In genomic region chr11:125552927-125553326, GRCh38 we compare ENCODE assay signal across 1 cellular context.
TF ChIP-seq lines count a peak whose summit lies in the region.

No MANE protein-coding gene starts in this region.

TF ChIP-seq in K562, 482 proteins besides CTCF, POLR2A, EP300 and RAD21 (continued from another document and continues in another):
- no peak for TF ChIP-seq ZNF277 (CRISPR knock-in tag; IDR thresholded peaks at IDR 0.05; ENCODE audit: borderline replicate concordance)
- TF ChIP-seq POLR3G (IDR thresholded peaks at IDR 0.05; ENCODE audit: extremely low read depth, insufficient read length, insufficient replicate concordance): no peak
- TF ChIP-seq, protein P1, sequence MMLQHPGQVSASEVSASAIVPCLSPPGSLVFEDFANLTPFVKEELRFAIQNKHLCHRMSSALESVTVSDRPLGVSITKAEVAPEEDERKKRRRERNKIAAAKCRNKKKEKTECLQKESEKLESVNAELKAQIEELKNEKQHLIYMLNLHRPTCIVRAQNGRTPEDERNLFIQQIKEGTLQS (IDR thresholded peaks at IDR 0.05): no peak
- TF ChIP-seq, protein P1 (CRISPR knock-in tag; conservative IDR thresholded peaks at IDR 0.05): no peak
- 0 out of 2 replicates have a peak, but pooled peaks have one; percentile 20 for TF ChIP-seq MECOM (CRISPR knock-in tag; IDR thresholded peaks at IDR 0.05)
- TF ChIP-seq HCFC1 (IDR thresholded peaks at IDR 0.05; ENCODE audit: low read depth, low read length): no peak
- no peak; the same call in 1 of the 2 replicates for TF ChIP-seq HMG20A (CRISPR knock-in tag; conservative IDR thresholded peaks at IDR 0.05)
- no peak for TF ChIP-seq ZNF263 (CRISPR knock-in tag; IDR thresholded peaks at IDR 0.05; ENCODE audit: borderline replicate concordance)
- TF ChIP-seq KLF1 (tag; IDR thresholded peaks at IDR 0.05): no peak
- TF ChIP-seq ZNF318 (IDR thresholded peaks at IDR 0.05; ENCODE audit: borderline replicate concordance in 1 of 2, low read depth in 1 of 2): no peak
- TF ChIP-seq SNIP1 (IDR thresholded peaks at IDR 0.05; ENCODE audit: low read depth): no peak
- TF ChIP-seq MEIS2 (IDR thresholded peaks at IDR 0.05; ENCODE audit: partially characterized antibody): peak; percentile 9
- no peak for TF ChIP-seq RBM15 (IDR thresholded peaks at IDR 0.05; ENCODE audit: insufficient read depth, low read length)
- TF ChIP-seq NBN (IDR thresholded peaks at IDR 0.05; ENCODE audit: low read depth): peak; percentile 84; the same call in 1 of the 2 replicates
- TF ChIP-seq MEF2A (IDR thresholded peaks at IDR 0.05; ENCODE audit: control insufficient read depth, low read depth, low read length): no peak
- no peak for TF ChIP-seq CHD7 (IDR thresholded peaks at IDR 0.05; ENCODE audit: low read depth, low read length)
- TF ChIP-seq ZNF778 (CRISPR knock-in tag; IDR thresholded peaks at IDR 0.05): no peak
- TF ChIP-seq, protein P2, sequence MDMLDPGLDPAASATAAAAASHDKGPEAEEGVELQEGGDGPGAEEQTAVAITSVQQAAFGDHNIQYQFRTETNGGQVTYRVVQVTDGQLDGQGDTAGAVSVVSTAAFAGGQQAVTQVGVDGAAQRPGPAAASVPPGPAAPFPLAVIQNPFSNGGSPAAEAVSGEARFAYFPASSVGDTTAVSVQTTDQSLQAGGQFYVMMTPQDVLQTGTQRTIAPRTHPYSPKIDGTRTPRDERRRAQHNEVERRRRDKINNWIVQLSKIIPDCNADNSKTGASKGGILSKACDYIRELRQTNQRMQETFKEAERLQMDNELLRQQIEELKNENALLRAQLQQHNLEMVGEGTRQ (CRISPR knock-in tag; IDR thresholded peaks at IDR 0.05): no peak
- TF ChIP-seq BHLHE40 (IDR thresholded peaks at IDR 0.05; ENCODE audit: low read length): peak; percentile 48; the same call in 1 of the 2 replicates
- TF ChIP-seq ELF1 (tag; IDR thresholded peaks at IDR 0.05): no peak; the same call in 1 of the 2 replicates
- no peak for TF ChIP-seq ZNF507 (tag; conservative IDR thresholded peaks at IDR 0.05)
- TF ChIP-seq, protein P3, sequence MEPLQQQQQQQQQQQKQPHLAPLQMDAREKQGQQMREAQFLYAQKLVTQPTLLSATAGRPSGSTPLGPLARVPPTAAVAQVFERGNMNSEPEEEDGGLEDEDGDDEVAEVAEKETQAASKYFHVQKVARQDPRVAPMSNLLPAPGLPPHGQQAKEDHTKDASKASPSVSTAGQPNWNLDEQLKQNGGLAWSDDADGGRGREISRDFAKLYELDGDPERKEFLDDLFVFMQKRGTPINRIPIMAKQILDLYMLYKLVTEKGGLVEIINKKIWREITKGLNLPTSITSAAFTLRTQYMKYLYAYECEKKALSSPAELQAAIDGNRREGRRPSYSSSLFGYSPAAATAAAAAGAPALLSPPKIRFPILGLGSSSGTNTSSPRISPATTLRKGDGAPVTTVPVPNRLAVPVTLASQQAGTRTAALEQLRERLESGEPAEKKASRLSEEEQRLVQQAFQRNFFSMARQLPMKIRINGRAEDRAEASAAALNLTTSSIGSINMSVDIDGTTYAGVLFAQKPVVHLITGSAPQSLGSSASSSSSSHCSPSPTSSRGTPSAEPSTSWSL (CRISPR knock-in tag; IDR thresholded peaks at IDR 0.05; ENCODE audit: borderline replicate concordance): no peak
- peak in 1 of 2 experiments; percentile 89; a peak in 2 of 4 replicates for TF ChIP-seq MLLT1 (IDR thresholded peaks at IDR 0.05)
- TF ChIP-seq BRCA1 (IDR thresholded peaks at IDR 0.05): no peak
- TF ChIP-seq BRCA1 (CRISPR knock-in tag; IDR thresholded peaks at IDR 0.05): no peak
- TF ChIP-seq ZNF197 (CRISPR knock-in tag; IDR thresholded peaks at IDR 0.05; ENCODE audit: low read depth): 0 out of 2 replicates have a peak, but pooled peaks have one; percentile 61
- TF ChIP-seq STAT5A (IDR thresholded peaks at IDR 0.05; ENCODE audit: borderline replicate concordance, low read length): peak; percentile 93
